ENCODE assay signal across 15 cellular contexts in the genomic region with DNA sequence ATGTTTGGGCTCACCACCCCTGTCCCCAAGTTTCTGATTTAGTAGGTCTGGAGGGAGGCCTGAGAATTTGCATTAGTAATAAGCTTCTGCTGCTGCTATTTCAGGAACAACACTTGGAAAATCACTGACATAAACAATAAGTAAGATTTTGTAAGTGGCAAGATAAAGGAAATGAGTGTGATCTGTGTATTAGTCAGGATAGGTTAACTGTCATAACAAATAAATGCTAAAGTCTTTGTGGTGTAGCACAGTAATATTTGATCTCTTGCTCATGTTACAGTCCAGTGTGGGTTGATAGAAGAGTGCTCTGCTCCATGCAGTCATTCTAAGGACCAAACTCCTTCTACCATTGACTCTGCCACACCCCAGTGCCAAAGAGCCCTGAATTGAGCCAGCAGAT.
DNase-seq lines count a peak whose midpoint lies in the region; ATAC-seq and TF ChIP-seq lines count a peak whose summit lies in the region.
"Had no signal": no experiment of that assay in that cellular context is flagged by ENCODE, and none has a peak within 500 bp of the region (broad histone marks: within the 10 kb centered on the region; RNA-seq: fewer than 3 reads in every experiment).

No MANE protein-coding gene starts in this region.

- no peaks in the 10 kb centered on the region for H3K9me3 Mint-ChIP-seq in HFFc6
- no peaks in the 10 kb centered on the region for H3K9me3 Mint-ChIP-seq in activated T-helper 17 cell treated with anti-CD3 and anti-CD28 coated beads, Interleukin-2, amount 50 U/mL, for 72 hours
- H3K9me3 Mint-ChIP-seq in glutamatergic neuron (ENCODE audit: unreplicated experiment) = no peaks in the 10 kb centered on the region
- H3K9me3 Mint-ChIP-seq: naive thymus-derived CD4-positive, alpha-beta T cell had no signal

- H3K4me3 Mint-ChIP-seq in HFFc6 = peak overlapping the region; percentile 48
- no peak overlapping the region for H3K4me3 Mint-ChIP-seq in activated T-helper 17 cell treated with anti-CD3 and anti-CD28 coated beads, Interleukin-2, amount 50 U/mL, for 72 hours
- H3K4me3 Mint-ChIP-seq in glutamatergic neuron (ENCODE audit: unreplicated experiment) = no peak overlapping the region
- H3K4me3 Mint-ChIP-seq: naive thymus-derived CD4-positive, alpha-beta T cell had no signal

- H3K27ac Mint-ChIP-seq in HFFc6 = peak overlapping the region; percentile 33; the same call in 1 of the 2 replicates
- no peak overlapping the region for H3K27ac Mint-ChIP-seq in activated T-helper 17 cell treated with anti-CD3 and anti-CD28 coated beads, Interleukin-2, amount 50 U/mL, for 72 hours
- H3K27ac Mint-ChIP-seq in glutamatergic neuron (ENCODE audit: unreplicated experiment) = no peak overlapping the region
- H3K27ac Mint-ChIP-seq: naive thymus-derived CD4-positive, alpha-beta T cell had no signal

- ATAC-seq in activated T-helper 17 cell treated with anti-CD3 and anti-CD28 coated beads, Interleukin-2, amount 50 U/mL, for 72 hours (replicated peaks) = peak; percentile 43
- no peak for ATAC-seq in HG03175 (IDR thresholded peaks at IDR 0.05; ENCODE audit: unreplicated experiment)
- ATAC-seq: lower lobe of right lung; naive thymus-derived CD4-positive, alpha-beta T cell had no signal

- H3K4me1 Mint-ChIP-seq in HFFc6 (ENCODE audit: low read depth) (peaks cover 43% of the 10 kb centered on the region), glutamatergic neuron (ENCODE audit: low read depth, unreplicated experiment) (peaks cover 10% of the 10 kb centered on the region)
- no peaks in the 10 kb centered on the region for H3K4me1 Mint-ChIP-seq in activated T-helper 17 cell treated with anti-CD3 and anti-CD28 coated beads, Interleukin-2, amount 50 U/mL, for 72 hours
- H3K4me1 Mint-ChIP-seq: naive thymus-derived CD4-positive, alpha-beta T cell had no signal

- DNase-seq in AG10803 (ENCODE audit: low read depth) = peak; percentile 48
- peak; percentile 53 for DNase-seq in HFFc6
- DNase-seq in iris pigment epithelial cell (ENCODE audit: low read depth) = peak; percentile 41
- no peak for DNase-seq in islet precursor cell
- no peak for DNase-seq in glutamatergic neuron
- DNase-seq: activated naive CD4-positive, alpha-beta T cell; DMS53; dorsolateral prefrontal cortex; lower lobe of right lung; naive thymus-derived CD4-positive, alpha-beta T cell; NCI-H2029 treated with DMSO at 0.1 percent for 48 hours; NCI-H526 treated with DMSO at 0.1 percent for 48 hours; stimulated activated CD4-positive, alpha-beta T cell treated with anti-CD3 and anti-CD28 coated beads, Interleukin-15, amount 100 ng/mL, for 24 hours had no signal

- no peak for TF ChIP-seq CTCF in AG10803 (conservative IDR thresholded peaks at IDR 0.05; ENCODE audit: low read length)
- TF ChIP-seq CTCF in HFFc6 (IDR thresholded peaks at IDR 0.05) = no peak
- TF ChIP-seq CTCF in glutamatergic neuron (IDR thresholded peaks at IDR 0.05; ENCODE audit: partially characterized antibody, unreplicated experiment) = no peak

- H3K4me3 ChIP-seq in AG10803 (ENCODE audit: low read length) = no peak overlapping the region
- H3K4me3 ChIP-seq: dorsolateral prefrontal cortex, lower lobe of right lung had no signal

- H3K27me3 Mint-ChIP-seq in HFFc6 (ENCODE audit: insufficient read depth) (peaks cover 3% of the 10 kb centered on the region; the same call in 1 of the 2 replicates), glutamatergic neuron (ENCODE audit: unreplicated experiment) (no peaks in the 10 kb centered on the region)
- no peaks in the 10 kb centered on the region for H3K27me3 Mint-ChIP-seq in activated T-helper 17 cell treated with anti-CD3 and anti-CD28 coated beads, Interleukin-2, amount 50 U/mL, for 72 hours

- H3K36me3 Mint-ChIP-seq in HFFc6 (ENCODE audit: low read depth) = no peaks in the 10 kb centered on the region
- H3K36me3 Mint-ChIP-seq in activated T-helper 17 cell treated with anti-CD3 and anti-CD28 coated beads, Interleukin-2, amount 50 U/mL, for 72 hours (ENCODE audit: low read depth) = no peaks in the 10 kb centered on the region
- H3K36me3 Mint-ChIP-seq in glutamatergic neuron (ENCODE audit: unreplicated experiment) = no peaks in the 10 kb centered on the region
- H3K36me3 Mint-ChIP-seq: naive thymus-derived CD4-positive, alpha-beta T cell had no signal

Comparison
In these comparisons a context has a peak if more than half of its experiments do, and no peak if none do; other contexts are left out.
1. DNase-seq: peak in AG10803 (single experiment), HFFc6 (single experiment) and iris pigment epithelial cell (single experiment); none in islet precursor cell (single experiment) and glutamatergic neuron (single experiment).